Comparison of ENCODE assay signal across 11 cellular contexts in the genomic region with DNA sequence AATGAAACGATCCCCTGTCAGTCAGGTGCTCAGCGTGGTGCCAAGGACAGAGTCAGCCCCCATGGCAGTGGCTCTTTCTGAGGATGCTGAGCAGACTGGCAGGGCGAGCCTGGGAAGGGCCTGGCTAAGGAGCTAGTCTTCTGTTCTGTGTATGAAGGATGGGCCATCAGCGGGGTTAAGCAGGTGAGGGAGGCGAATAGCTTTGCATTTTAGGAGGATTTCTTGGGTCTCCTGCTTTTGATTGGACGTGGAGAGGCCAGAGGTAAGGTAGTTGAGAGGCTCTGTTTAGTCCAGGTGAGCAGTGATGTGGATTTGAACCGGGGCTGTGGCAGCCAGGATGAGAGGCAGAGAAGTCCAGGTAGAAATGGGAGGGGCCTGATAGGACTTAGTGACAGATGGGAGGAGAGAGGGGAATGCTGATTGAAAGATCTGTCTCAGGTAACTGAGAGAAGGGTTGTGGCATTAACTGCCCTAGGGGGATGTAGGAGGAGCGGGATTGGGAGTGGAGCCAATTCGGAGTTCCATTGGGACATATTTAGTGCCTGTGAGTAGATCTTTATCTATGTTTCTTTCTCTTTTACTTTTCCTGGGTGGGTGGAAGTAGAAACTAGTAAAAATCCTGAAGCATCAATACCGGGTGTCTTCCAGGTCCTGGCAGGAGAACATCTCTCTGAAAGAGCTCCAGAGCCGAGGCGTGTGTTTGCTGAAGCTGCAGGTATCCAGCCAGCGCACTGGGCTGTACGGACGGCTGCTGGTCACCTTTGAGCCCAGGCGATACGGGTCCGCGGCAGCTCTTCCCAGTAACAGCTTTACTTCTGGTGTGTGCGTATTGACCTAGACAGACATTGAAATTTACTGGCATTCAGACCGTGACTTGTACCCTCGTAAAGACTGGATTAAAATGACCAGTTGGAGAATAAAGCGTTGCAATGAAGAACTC. TPM values are rescaled to one million over a fixed set of nuclear protein-coding genes. Genes with fewer than 3 reads are reported as not detected.
DNase-seq lines count a peak whose midpoint lies in the region; ATAC-seq and TF ChIP-seq lines count a peak whose summit lies in the region.
"Had no signal": no experiment of that assay in that cellular context is flagged by ENCODE, and none has a peak within 500 bp of the region (broad histone marks: within the 10 kb centered on the region; RNA-seq: fewer than 3 reads in every experiment).

No MANE protein-coding gene starts in this region.

- H3K4me3 ChIP-seq in ACC112 (ENCODE audit: low read depth, low read length) = peak overlapping the region; percentile 99
- H3K4me3 ChIP-seq in HEK293 (ENCODE audit: low read depth, low read length) = no peak overlapping the region
- peak overlapping the region in 1 of 2 experiments; percentile 94 for H3K4me3 ChIP-seq in mesenchymal stem cell (ENCODE audit: insufficient read depth in 1 of 2, low read depth in 1 of 2, low read length in 2 of 2)

- H2BK5ac ChIP-seq in mesenchymal stem cell (ENCODE audit: low read depth, low read length, poor library complexity, severe bottlenecking) = no peak overlapping the region

- no peaks in the 10 kb centered on the region for H3K9me3 ChIP-seq in HEK293 (ENCODE audit: control insufficient read depth, insufficient read depth, low read depth, low read length)
- H3K9me3 ChIP-seq in mesenchymal stem cell (ENCODE audit: control insufficient read depth, low read length) = no peaks in the 10 kb centered on the region
- H3K9me3 ChIP-seq: ascending aorta had no signal

- H3K27ac Mint-ChIP-seq in activated naive CD8-positive, alpha-beta T cell = no peak overlapping the region

- no peak overlapping the region for H2AFZ ChIP-seq in ACC112 (ENCODE audit: low read length, unreplicated experiment)
- no peak overlapping the region for H2AFZ ChIP-seq in mesenchymal stem cell (ENCODE audit: low read depth, low read length)

- no peak overlapping the region for H3K14ac ChIP-seq in mesenchymal stem cell (ENCODE audit: low read length in 2 of 2)

- H3K18ac ChIP-seq in mesenchymal stem cell (ENCODE audit: low read depth in 1 of 2, low read length in 2 of 2) = no peak overlapping the region

- no peak overlapping the region for H3K4ac ChIP-seq in mesenchymal stem cell (ENCODE audit: low read depth in 1 of 2, low read length in 2 of 2)

- no peak for TF ChIP-seq CTCF in HEK293 (tag by site-specific recombination; IDR thresholded peaks at IDR 0.05)

- ATAC-seq in GM21786 (IDR thresholded peaks at IDR 0.05; ENCODE audit: unreplicated experiment) = no peak

- H3K27me3 ChIP-seq in ACC112 (ENCODE audit: insufficient read depth, low read length) (no peaks in the 10 kb centered on the region), mesenchymal stem cell (ENCODE audit: control insufficient read depth in 1 of 2, insufficient read depth in 1 of 2, low read length in 2 of 2) (no peaks in the 10 kb centered on the region)
- H3K27me3 ChIP-seq: ascending aorta had no signal

- H3K9me3 Mint-ChIP-seq in activated naive CD8-positive, alpha-beta T cell (ENCODE audit: low read depth) = no peaks in the 10 kb centered on the region

- H4K91ac ChIP-seq in mesenchymal stem cell (ENCODE audit: low read length) = no peak overlapping the region

- H2BK12ac ChIP-seq in mesenchymal stem cell (ENCODE audit: low read length in 2 of 2) = no peak overlapping the region

- CTCF ChIA-PET in HEK293 (lab: Yijun Ruan, JAX) = interaction anchor here (1.1 kb wide), 1 partner anchor 43 kb away, joined by 3 read pairs; no protein-coding TSS in a partner anchor

- H3K36me3 Mint-ChIP-seq in activated naive CD8-positive, alpha-beta T cell = peaks cover 4% of the 10 kb centered on the region

- H3K9ac ChIP-seq in mesenchymal stem cell (ENCODE audit: low read length) = peak overlapping the region; percentile 94

- no peak overlapping the region for H2BK120ac ChIP-seq in mesenchymal stem cell (ENCODE audit: low read depth, low read length)

- H3K36me3 ChIP-seq in ACC112 (ENCODE audit: insufficient read depth, low read length) (peaks cover 13% of the 10 kb centered on the region; the same call in 1 of the 2 replicates), HEK293 (ENCODE audit: control insufficient read depth in 2 of 2, insufficient read depth in 1 of 2, low read length in 2 of 2) (peaks cover 8 to 38% of the 10 kb centered on the region in 2 experiments; a peak in 2 of 3 replicates), mesenchymal stem cell (ENCODE audit: control insufficient read depth in 1 of 2, insufficient read depth in 2 of 2, low read depth in 1 of 2, low read length in 2 of 2) (peaks cover 29 to 30% of the 10 kb centered on the region in 2 experiments)

- H3K27ac ChIP-seq in ACC112 (ENCODE audit: low read depth, low read length) (no peak overlapping the region), HEK293 (ENCODE audit: extremely low read depth, low read depth, low read length) (no peak overlapping the region), mesenchymal stem cell (ENCODE audit: low read length, poor library complexity, severe bottlenecking) (no peak overlapping the region)
- H3K27ac ChIP-seq: ascending aorta had no signal

- no peaks in the 10 kb centered on the region for H3K27me3 Mint-ChIP-seq in activated naive CD8-positive, alpha-beta T cell

- H2BK15ac ChIP-seq in mesenchymal stem cell (ENCODE audit: low read depth, poor library complexity, severe bottlenecking) = no peak overlapping the region

- peaks cover 31% of the 10 kb centered on the region for H3K79me1 ChIP-seq in mesenchymal stem cell (replicated peaks; ENCODE audit: low read length, poor library complexity, severe bottlenecking)

- POLR2A ChIA-PET in HEK293 (lab: Yijun Ruan, JAX) = no interaction called here

- WGBS in mesenchymal stem cell = 95% methylated on average over 23 of the region's 23 CpGs

- H3K4me1 Mint-ChIP-seq in activated naive CD8-positive, alpha-beta T cell (ENCODE audit: low read depth) = peaks cover 41% of the 10 kb centered on the region

- no peak overlapping the region for H3K23ac ChIP-seq in mesenchymal stem cell (ENCODE audit: low read length in 2 of 2)

- no peak overlapping the region for H3K4me2 ChIP-seq in mesenchymal stem cell (ENCODE audit: low read length, poor library complexity, severe bottlenecking)

- DNase-seq in mesenchymal stem cell (no peak), DMS153 treated with DMSO at 0.1 percent for 48 hours (lab: John Stamatoyannopoulos, UW; ENCODE audit: unreplicated experiment) (no peak), NK-92 (lab: John Stamatoyannopoulos, UW; ENCODE audit: unreplicated experiment) (no peak), globus pallidus (ENCODE audit: low spot score) (no peak)
- DNase-seq: DMS79 treated with DMSO at 0.1 percent for 48 hours, NCI-H1436 had no signal

- H4K8ac ChIP-seq in mesenchymal stem cell (ENCODE audit: low read length) = no peak overlapping the region

- H2AK5ac ChIP-seq in mesenchymal stem cell (ENCODE audit: low read length, severe bottlenecking) = no peak overlapping the region

- H3K4me1 ChIP-seq in ACC112 (ENCODE audit: control insufficient read depth, insufficient read depth, low read length, unreplicated experiment) (peaks cover 19% of the 10 kb centered on the region), HEK293 (ENCODE audit: control insufficient read depth, insufficient read depth, low read length) (no peaks in the 10 kb centered on the region), mesenchymal stem cell (ENCODE audit: control insufficient read depth, insufficient read depth, low read depth, low read length) (peaks cover 11% of the 10 kb centered on the region)

- peak overlapping the region; percentile 99 for H3K4me3 Mint-ChIP-seq in activated naive CD8-positive, alpha-beta T cell

- H3K79me2 ChIP-seq in ACC112 (ENCODE audit: control insufficient read depth, insufficient read depth, low read length, unreplicated experiment) = peaks cover 50% of the 10 kb centered on the region

TF ChIP-seq in HEK293, 187 proteins besides CTCF, POLR2A, EP300 and RAD21:
- peak; percentile 89 for TF ChIP-seq ZNF10 (tag by site-specific recombination; IDR thresholded peaks at IDR 0.05)
- no peak for TF ChIP-seq ZNF529 (tag by site-specific recombination; IDR thresholded peaks at IDR 0.05; ENCODE audit: insufficient replicate concordance)
- TF ChIP-seq SP2 (tag by site-specific recombination; IDR thresholded peaks at IDR 0.05) = no peak
- TF ChIP-seq ZNF184 (tag by site-specific recombination; IDR thresholded peaks at IDR 0.05) = no peak
- TF ChIP-seq ZFP69B (tag by site-specific recombination; IDR thresholded peaks at IDR 0.05) = no peak
- TF ChIP-seq ZBTB17 (tag by site-specific recombination; IDR thresholded peaks at IDR 0.05) = peak; percentile 70

RNA-seq across cellular contexts. Expression of a gene that starts 2.0 kb away (rescaled TPM):
- polyA plus RNA-seq in mesenchymal stem cell (2013, experiment 1 of 2) = 5.9 TPM
- 5.1 TPM for polyA plus RNA-seq in mesenchymal stem cell (2013, experiment 2 of 2)

RNA-seq across cellular contexts. Expression of a gene that starts 2.1 kb away (rescaled TPM):
- polyA plus RNA-seq in mesenchymal stem cell (2013, experiment 1 of 2) = 71.6 TPM
- polyA plus RNA-seq in mesenchymal stem cell (2013, experiment 2 of 2) = 69.8 TPM
